Comparison of ENCODE assay signal across 7 cellular contexts in the genomic region with DNA sequence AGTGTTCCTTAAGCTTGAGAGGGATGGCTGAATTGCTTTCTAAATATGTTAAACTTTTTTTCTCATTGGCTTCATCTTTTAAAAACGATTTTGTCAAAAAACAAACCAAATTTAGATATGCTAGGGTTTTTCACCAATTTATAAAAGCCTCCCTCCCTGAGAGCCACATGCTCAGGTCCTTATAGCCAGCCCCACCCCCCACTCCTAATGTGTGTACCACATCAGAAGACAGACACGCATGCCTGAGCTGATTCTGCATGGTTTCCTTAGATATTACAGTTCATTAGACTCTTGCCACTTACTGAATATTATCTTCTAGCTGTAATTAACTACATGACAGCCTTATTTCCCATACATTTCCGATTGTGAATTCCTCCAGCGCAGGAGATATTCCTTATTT. TPM values are rescaled to one million over a fixed set of nuclear protein-coding genes. Genes with fewer than 3 reads are reported as not detected.
DNase-seq lines count a peak whose midpoint lies in the region; ATAC-seq and TF ChIP-seq lines count a peak whose summit lies in the region.

No MANE protein-coding gene starts in this region.

- no CpG with 5 or more reads among the region's 4 CpGs for WGBS in mesendoderm (ENCODE audit: extremely low coverage, insufficient coverage, low lambda C conversion rate)

- no peak overlapping the region for H3K9ac ChIP-seq in mesendoderm (ENCODE audit: low read length)

- no peaks in the 10 kb centered on the region for H3K36me3 ChIP-seq in mesendoderm (ENCODE audit: control insufficient read depth, insufficient read depth, low read length)

- peak; percentile 24 for DNase-seq in HCEC 1CT
- peak; percentile 55 for DNase-seq in SK-MEL-5 (ENCODE audit: low read depth, low spot score)
- DNase-seq in mesendoderm = peak; percentile 39
- peak; percentile 17 to 36 for DNase-seq in stimulated activated naive CD8-positive, alpha-beta T cell treated with anti-CD3 and anti-CD28 coated beads, Interleukin-15, amount 100 ng/mL, for 72 hours

- no peaks in the 10 kb centered on the region for H3K27me3 ChIP-seq in mesendoderm (ENCODE audit: insufficient read depth, low read length, poor library complexity)

- no peak overlapping the region for H2BK120ac ChIP-seq in mesendoderm (ENCODE audit: low read depth, low read length)

- no peak overlapping the region for H3K23ac ChIP-seq in mesendoderm (ENCODE audit: low read length)

- H3K18ac ChIP-seq in mesendoderm (ENCODE audit: low read length) = no peak overlapping the region

- H3K27ac Mint-ChIP-seq in brain = peak overlapping the region; percentile 85 to 98 (median 96)
- peak overlapping the region; percentile 96 to 99 for H3K27ac Mint-ChIP-seq in stimulated activated naive CD8-positive, alpha-beta T cell treated with anti-CD3 and anti-CD28 coated beads, Interleukin-15, amount 100 ng/mL, for 72 hours

- TF ChIP-seq CTCF in brain (conservative IDR thresholded peaks at IDR 0.05) = no peak

- H3K4me1 ChIP-seq in mesendoderm (ENCODE audit: control insufficient read depth, low read depth, low read length) = peaks cover 9% of the 10 kb centered on the region

- H3K36me3 Mint-ChIP-seq in brain = no peaks in the 10 kb centered on the region

- H4K5ac ChIP-seq in mesendoderm (ENCODE audit: low read length) = no peak overlapping the region

- no peak overlapping the region for H2AK5ac ChIP-seq in mesendoderm (ENCODE audit: low read length)

- no peak overlapping the region for H3K4me3 ChIP-seq in mesendoderm (ENCODE audit: low read length)

- no peak for ATAC-seq in stimulated activated naive CD8-positive, alpha-beta T cell treated with anti-CD3 and anti-CD28 coated beads, Interleukin-15, amount 100 ng/mL, for 72 hours
- no peak for ATAC-seq in GM18520 (IDR thresholded peaks at IDR 0.05; ENCODE audit: unreplicated experiment)
- ATAC-seq in GM18861 (IDR thresholded peaks at IDR 0.05; ENCODE audit: unreplicated experiment) = no peak

- H3K27ac ChIP-seq in mesendoderm (ENCODE audit: low read depth, low read length) = no peak overlapping the region

- H3K27me3 Mint-ChIP-seq in brain = peaks cover 6% of the 10 kb centered on the region
- no peaks in the 10 kb centered on the region for H3K27me3 Mint-ChIP-seq in stimulated activated naive CD8-positive, alpha-beta T cell treated with anti-CD3 and anti-CD28 coated beads, Interleukin-15, amount 100 ng/mL, for 72 hours

- H3K79me1 ChIP-seq in mesendoderm (ENCODE audit: low read length) = peaks cover 4% of the 10 kb centered on the region

- H2BK15ac ChIP-seq in mesendoderm (replicated peaks; ENCODE audit: low read depth) = no peak overlapping the region

- H3K9me3 Mint-ChIP-seq in brain = no peaks in the 10 kb centered on the region
- no peaks in the 10 kb centered on the region for H3K9me3 Mint-ChIP-seq in stimulated activated naive CD8-positive, alpha-beta T cell treated with anti-CD3 and anti-CD28 coated beads, Interleukin-15, amount 100 ng/mL, for 72 hours

- no peak overlapping the region for H2BK5ac ChIP-seq in mesendoderm (ENCODE audit: low read length)

- H3K4me1 Mint-ChIP-seq in brain = peaks cover 72% of the 10 kb centered on the region
- H3K4me1 Mint-ChIP-seq in stimulated activated naive CD8-positive, alpha-beta T cell treated with anti-CD3 and anti-CD28 coated beads, Interleukin-15, amount 100 ng/mL, for 72 hours = peaks cover 76% of the 10 kb centered on the region

- H4K8ac ChIP-seq in mesendoderm (ENCODE audit: low read depth, low read length) = no peak overlapping the region

- peak overlapping the region; percentile 90 to 98 (median 94) for H3K4me3 Mint-ChIP-seq in brain
- peak overlapping the region; percentile 90 to 100 for H3K4me3 Mint-ChIP-seq in stimulated activated naive CD8-positive, alpha-beta T cell treated with anti-CD3 and anti-CD28 coated beads, Interleukin-15, amount 100 ng/mL, for 72 hours

- in situ Hi-C loops in SK-MEL-5 (cut with HindIII; ENCODE audit: low pct_unique_long_range_greater_than_20kb, low sequenced_read_pairs) = loop anchor here (10.0 kb wide), 1 partner anchor 136 kb away; no protein-coding TSS in a partner anchor

- peaks cover 53% of the 10 kb centered on the region for H3K79me2 ChIP-seq in mesendoderm (ENCODE audit: control insufficient read depth, insufficient read depth, low read length)

- H3K4me2 ChIP-seq in mesendoderm (ENCODE audit: low read length) = peak overlapping the region; percentile 37

- no peak overlapping the region for H3K56ac ChIP-seq in mesendoderm (ENCODE audit: low read length)

- no peak overlapping the region for H3K4ac ChIP-seq in mesendoderm (ENCODE audit: low read depth, low read length)

RNA-seq across cellular contexts. Expression of a gene that starts 2.0 kb away (rescaled TPM):
- total RNA-seq in SK-MEL-5 (2014; rRNA removed; shearing (Covaris generic)) = 68.4 and 68.6 TPM in 2 replicates
- polyA plus RNA-seq in SK-MEL-5 (2015; cell fraction: cytosol; rRNA removed) = 75.6 and 79.9 TPM in 2 replicates
- 46.5 and 50.6 TPM in 2 replicates for polyA plus RNA-seq in SK-MEL-5 (2015; cell fraction: nucleus; rRNA removed)
- 30.0 TPM for polyA plus RNA-seq in brain (ENCODE audit: insufficient read depth, low read depth, low replicate concordance)
- polyA plus RNA-seq in mesendoderm (2013, experiment 1 of 2) = 69.2 TPM
- 70.6 TPM for polyA plus RNA-seq in mesendoderm (2013, experiment 2 of 2)
